In genomic region chr1:226993676-226994356, GRCh38 we compare ENCODE assay signal across 19 cellular contexts. TPM values are rescaled to one million over a fixed set of nuclear protein-coding genes. Genes with fewer than 3 reads are reported as not detected.
A peak's percentile ranks its signal among the peaks of the same experiment; 100 is the strongest.
DNase-seq lines count a peak whose midpoint lies in the region; ATAC-seq and TF ChIP-seq lines count a peak whose summit lies in the region.
"Had no signal": no experiment of that assay in that cellular context is flagged by ENCODE, and none has a peak within 500 bp of the region (broad histone marks: within the 10 kb centered on the region; RNA-seq: fewer than 3 reads in every experiment).

No MANE protein-coding gene starts in this region.

- no peak overlapping the region for H2BK12ac ChIP-seq in H9 (ENCODE audit: insufficient read length, low read depth, low read length)

- no peak overlapping the region for H4K91ac ChIP-seq in H9 (ENCODE audit: insufficient read length, low read depth, low read length)

- no peak overlapping the region for H2AFZ ChIP-seq in H9 (ENCODE audit: low read length)

- no peak overlapping the region for H3K4me2 ChIP-seq in H9 (ENCODE audit: insufficient read depth, insufficient read length, low read length)

- no peak overlapping the region for H3K23ac ChIP-seq in H9 (ENCODE audit: insufficient read length, low read depth, low read length)

- H3K4ac ChIP-seq in H9 (ENCODE audit: low read depth, low read length), result no peak overlapping the region

- DNase-seq in H9 (peak; percentile 29), right cardiac atrium (peak; percentile 45 to 75 (median 71)), spleen (peak; percentile 69), HuH-7 (ENCODE audit: low spot score) (no peak), G401 (ENCODE audit: low spot score) (no peak)
- no peak for DNase-seq in effector memory CD8-positive, alpha-beta T cell
- DNase-seq: activated CD4-positive, alpha-beta T cell treated with anti-CD3 and anti-CD28 coated beads for 4 hours; activated T-cell treated with anti-CD3 and anti-CD28 coated beads, Interleukin-2, amount 50 U/mL, for 48 hours; adrenal gland; DMS153; HCEC 1CT; MG63; NCI-H2081 treated with DMSO at 0.1 percent for 48 hours; NCI-H748 treated with DMSO at 0.1 percent for 48 hours; RPMI8226 had no signal

- 0 out of 2 replicates have a peak, but pooled peaks cover 2% of the 10 kb centered on the region for H3K4me1 ChIP-seq in H9 (ENCODE audit: insufficient read depth, low read length)
- H3K4me1 ChIP-seq in right cardiac atrium (ENCODE audit: control insufficient read depth, insufficient read depth, low read length), result peaks cover 18% of the 10 kb centered on the region
- H3K4me1 ChIP-seq in spleen, result peaks cover 7 to 22% (median 20%) of the 10 kb centered on the region in 6 donors

- H3K27me3 ChIP-seq in H9 (ENCODE audit: insufficient read depth, low read length) (no peaks in the 10 kb centered on the region), right cardiac atrium (ENCODE audit: control insufficient read depth, insufficient read depth) (no peaks in the 10 kb centered on the region), spleen (replicated peaks in 1 of 7) (no peaks in the 10 kb centered on the region)
- H3K27me3 ChIP-seq: adrenal gland, MG63, neutrophil had no signal

- peak overlapping the region; percentile 34 to 82 (median 72); a peak in 5 of 7 replicates for H3K27ac Mint-ChIP-seq in H9
- no peak overlapping the region for H3K27ac Mint-ChIP-seq in effector memory CD8-positive, alpha-beta T cell
- H3K27ac Mint-ChIP-seq: B cell had no signal

- H3K27me3 Mint-ChIP-seq in H9 (ENCODE audit: low read depth), result no peaks in the 10 kb centered on the region
- peaks cover 0 to 4% of the 10 kb centered on the region in 2 donors for H3K27me3 Mint-ChIP-seq in effector memory CD8-positive, alpha-beta T cell

- H3K36me3 ChIP-seq in spleen, result peaks cover 0 to 20% (median 0%) of the 10 kb centered on the region in 6 donors
- H3K36me3 ChIP-seq: neutrophil had no signal

- TF ChIP-seq CTCF in H9 (conservative IDR thresholded peaks at IDR 0.05) (no peak), spleen (IDR thresholded peaks at IDR 0.05 in 8 of 11, conservative IDR thresholded peaks at IDR 0.05 in 3 of 11) (no peak)

- no peak overlapping the region for H3K14ac ChIP-seq in H9 (ENCODE audit: insufficient read depth, low read length)

- H3K27ac ChIP-seq in H9 (ENCODE audit: insufficient read length, low read depth, low read length) (no peak overlapping the region), cingulate gyrus (ENCODE audit: low read depth, low read length) (peak overlapping the region; percentile 30), right cardiac atrium (ENCODE audit: low read length) (peak overlapping the region; percentile 88), spleen (no peak overlapping the region)
- H3K27ac ChIP-seq: adrenal gland, neutrophil had no signal

- no peaks in the 10 kb centered on the region for H4K20me1 ChIP-seq in H9 (ENCODE audit: control insufficient read depth, insufficient read depth, insufficient read length)

- TF ChIP-seq POLR2A in spleen (IDR thresholded peaks at IDR 0.05), result no peak

- H3K4me3 Mint-ChIP-seq in H9, result no peak overlapping the region
- no peak overlapping the region for H3K4me3 Mint-ChIP-seq in effector memory CD8-positive, alpha-beta T cell
- H3K4me3 Mint-ChIP-seq: B cell had no signal

- no peak overlapping the region for H4K5ac ChIP-seq in H9 (ENCODE audit: insufficient read length, low read depth, low read length)

- intact Hi-C loops in right cardiac atrium (cut with DNase I) (no loop called here), spleen (cut with DNase I; ENCODE audit: low total_unique reads) (no loop called here)

- H3T11ph ChIP-seq in H9 (ENCODE audit: low read length), result no peak overlapping the region

- no peak overlapping the region for H2AK5ac ChIP-seq in H9 (ENCODE audit: insufficient read length, low read length)

- no peaks in the 10 kb centered on the region for H3K79me2 ChIP-seq in H9 (ENCODE audit: insufficient read depth, low read length)

- no peak overlapping the region for H4K8ac ChIP-seq in H9 (replicated peaks; ENCODE audit: insufficient read length, low read depth, low read length)

- H3K18ac ChIP-seq in H9 (ENCODE audit: insufficient read length, low read depth, low read length), result no peak overlapping the region

- H3K9ac ChIP-seq in H9 (ENCODE audit: extremely low read depth, insufficient read length, low read length), result no peak overlapping the region

- H2BK5ac ChIP-seq in H9 (ENCODE audit: insufficient read length, low read length), result no peak overlapping the region

- no peak overlapping the region for H2BK20ac ChIP-seq in H9 (ENCODE audit: low read depth, low read length, poor library complexity, severe bottlenecking)

- no peaks in the 10 kb centered on the region for H3K23me2 ChIP-seq in H9 (ENCODE audit: insufficient read length, low read depth, low read length, poor library complexity, severe bottlenecking)

- H2BK120ac ChIP-seq in H9 (ENCODE audit: low read depth, low read length, poor library complexity, severe bottlenecking), result no peak overlapping the region

- peaks cover 32 to 50% of the 10 kb centered on the region in 2 experiments for H3K4me1 Mint-ChIP-seq in H9
- H3K4me1 Mint-ChIP-seq in effector memory CD8-positive, alpha-beta T cell (ENCODE audit: low read depth in 2 of 2), result peaks cover 6 to 15% of the 10 kb centered on the region in 2 donors

- H3K9me3 ChIP-seq in H9 (ENCODE audit: control insufficient read depth, low read depth, low read length) (no peaks in the 10 kb centered on the region), right cardiac atrium (ENCODE audit: control insufficient read depth, low read length) (no peaks in the 10 kb centered on the region), spleen (no peaks in the 10 kb centered on the region)
- H3K9me3 ChIP-seq: adrenal gland, MG63, neutrophil had no signal

- peaks cover 3 to 11% (median 7%) of the 10 kb centered on the region in 3 experiments; a peak in 4 of 7 replicates for H3K36me3 Mint-ChIP-seq in H9 (ENCODE audit: insufficient read depth in 1 of 3, low read depth in 3 of 3)
- H3K36me3 Mint-ChIP-seq in effector memory CD8-positive, alpha-beta T cell (ENCODE audit: insufficient read depth), result no peaks in the 10 kb centered on the region

- H3K79me1 ChIP-seq in H9 (ENCODE audit: insufficient read depth, low read depth, low read length, poor library complexity, severe bottlenecking), result no peaks in the 10 kb centered on the region

- ATAC-seq in right cardiac atrium, result peak; percentile 50 to 64
- ATAC-seq in effector memory CD8-positive, alpha-beta T cell (replicated peaks), result no peak
- ATAC-seq: esophagus mucosa had no signal

- in situ Hi-C loops in G401 (cut with HindIII; ENCODE audit: low sequenced_read_pairs), result no loop called here

- H2BK15ac ChIP-seq in H9 (ENCODE audit: low read depth, low read length), result no peak overlapping the region

- H3K9me3 Mint-ChIP-seq in H9, result peaks cover 0 to 2% of the 10 kb centered on the region in 2 experiments; a peak in 1 of 5 replicates
- H3K9me3 Mint-ChIP-seq in effector memory CD8-positive, alpha-beta T cell, result no peaks in the 10 kb centered on the region

- WGBS in H9 (ENCODE audit: extremely low coverage, insufficient read length, low lambda C conversion rate), result no CpG with 5 or more reads among the region's 16 CpGs
- WGBS in right cardiac atrium, result 48% methylated on average over 16 of the region's 16 CpGs
- WGBS in spleen, 5 donors, result 84 to 90% (median 89%) methylated on average over 16 of the region's 16 CpGs

- no peak overlapping the region for H3K56ac ChIP-seq in H9 (ENCODE audit: insufficient read length, low read depth, low read length)

- H3K4me3 ChIP-seq in right cardiac atrium (ENCODE audit: low read length) (no peak overlapping the region), spleen (no peak overlapping the region)
- H3K4me3 ChIP-seq: adrenal gland, MG63 had no signal

RNA-seq across cellular contexts. Expression of gene COQ8A, which starts 53.7 kb away (rescaled TPM):
- total RNA-seq in H9 (2021) (25.8 and 26.0 TPM in 2 replicates), right cardiac atrium (100 to 1,000 TPM; 130 to 238 (median 203) TPM), spleen (10 to 100 TPM; 31.0 to 44.7 (median 38.1) TPM)
- polyA plus RNA-seq in right cardiac atrium (198 TPM), spleen (10 to 100 TPM; 44.9 to 59.4 (median 52.4) TPM)
- 31.7 and 33.5 TPM in 2 replicates for total RNA-seq in G401 (2014; rRNA removed; shearing (Covaris generic))

Comparison
In these comparisons a context has a peak if more than half of its experiments do, and no peak if none do; other contexts are left out.
1. DNase-seq: peak in H9 (single experiment), right cardiac atrium (3 of 3) and spleen (single experiment); none in HuH-7 (single experiment), G401 (single experiment) and effector memory CD8-positive, alpha-beta T cell (0 of 3).
2. H3K27ac ChIP-seq: peak in cingulate gyrus (single experiment) and right cardiac atrium (single experiment); none in H9 (single experiment) and spleen (0 of 8).
3. H3K27ac Mint-ChIP-seq: peak in H9 (3 of 3); none in effector memory CD8-positive, alpha-beta T cell (0 of 2).